In the genomic region with DNA sequence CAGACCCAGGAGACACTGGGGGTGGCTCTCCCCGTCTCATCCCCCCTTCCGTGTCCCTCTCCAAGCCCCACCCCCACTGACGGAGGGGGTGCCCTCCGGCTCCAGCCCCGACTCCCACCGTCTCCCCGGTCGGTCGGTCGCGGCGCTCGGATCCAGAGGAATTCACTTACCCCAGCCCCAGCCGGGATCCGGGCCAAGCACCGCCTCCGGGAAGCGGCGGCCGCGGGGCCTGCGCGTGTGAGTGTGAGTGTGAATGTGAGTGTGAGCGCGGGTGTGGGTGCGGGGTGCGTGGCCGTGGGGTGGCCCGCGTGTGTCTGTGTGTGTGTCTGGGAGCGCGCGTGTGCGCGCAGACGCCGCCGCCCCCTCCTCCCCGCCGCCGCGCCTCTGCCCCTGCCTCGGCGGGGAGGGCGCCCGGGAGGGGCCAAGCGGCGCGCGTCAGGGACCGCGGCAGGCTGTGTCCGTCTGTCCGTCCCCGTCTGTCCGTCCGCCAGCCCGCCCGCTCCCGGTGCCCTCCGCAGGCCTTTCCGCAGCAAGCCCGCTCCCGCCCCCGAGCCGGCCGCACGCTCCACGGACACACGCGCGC, we compare ENCODE assay signal across 8 cellular contexts.
A peak's percentile ranks its signal among the peaks of the same experiment; 100 is the strongest.
DNase-seq lines count a peak whose midpoint lies in the region; ATAC-seq and TF ChIP-seq lines count a peak whose summit lies in the region.

A gene with protein sequence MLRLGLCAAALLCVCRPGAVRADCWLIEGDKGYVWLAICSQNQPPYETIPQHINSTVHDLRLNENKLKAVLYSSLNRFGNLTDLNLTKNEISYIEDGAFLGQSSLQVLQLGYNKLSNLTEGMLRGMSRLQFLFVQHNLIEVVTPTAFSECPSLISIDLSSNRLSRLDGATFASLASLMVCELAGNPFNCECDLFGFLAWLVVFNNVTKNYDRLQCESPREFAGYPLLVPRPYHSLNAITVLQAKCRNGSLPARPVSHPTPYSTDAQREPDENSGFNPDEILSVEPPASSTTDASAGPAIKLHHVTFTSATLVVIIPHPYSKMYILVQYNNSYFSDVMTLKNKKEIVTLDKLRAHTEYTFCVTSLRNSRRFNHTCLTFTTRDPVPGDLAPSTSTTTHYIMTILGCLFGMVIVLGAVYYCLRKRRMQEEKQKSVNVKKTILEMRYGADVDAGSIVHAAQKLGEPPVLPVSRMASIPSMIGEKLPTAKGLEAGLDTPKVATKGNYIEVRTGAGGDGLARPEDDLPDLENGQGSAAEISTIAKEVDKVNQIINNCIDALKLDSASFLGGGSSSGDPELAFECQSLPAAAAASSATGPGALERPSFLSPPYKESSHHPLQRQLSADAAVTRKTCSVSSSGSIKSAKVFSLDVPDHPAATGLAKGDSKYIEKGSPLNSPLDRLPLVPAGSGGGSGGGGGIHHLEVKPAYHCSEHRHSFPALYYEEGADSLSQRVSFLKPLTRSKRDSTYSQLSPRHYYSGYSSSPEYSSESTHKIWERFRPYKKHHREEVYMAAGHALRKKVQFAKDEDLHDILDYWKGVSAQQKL (minus strand): TSS at position 352 of the 583 bp plus-strand sequence. CDS start 51,945 bp downstream, outside the sequence.

- no peak within 1 kb of the TSS for H3K27ac Mint-ChIP-seq in memory B cell

- ATAC-seq in memory B cell (ENCODE audit: low read depth) (no peak), GM18505 (IDR thresholded peaks at IDR 0.05; ENCODE audit: unreplicated experiment) (no peak), HG02852 (IDR thresholded peaks at IDR 0.05; ENCODE audit: unreplicated experiment) (no peak)

- H3K4me3 Mint-ChIP-seq in memory B cell, result peak within 1 kb of the TSS; percentile 74

- peaks cover 52% of the 10 kb centered on the region for H3K27me3 Mint-ChIP-seq in memory B cell

- H3K9me3 Mint-ChIP-seq in memory B cell, result no peaks in the 10 kb centered on the region

- DNase-seq in stimulated activated CD4-positive, alpha-beta T cell treated with anti-CD3 and anti-CD28 coated beads, Interleukin-15, amount 100 ng/mL, for 24 hours, result peak; percentile 17
- DNase-seq in stimulated activated CD4-positive, alpha-beta T cell treated with anti-CD3 and anti-CD28 coated beads, Interleukin-12 subunit alpha, Interleukin-12 subunit beta, amount 100 ng/mL, for 4 hours, result no peak
- DNase-seq in choroid plexus epithelial cell (ENCODE audit: low read depth) (no peak), memory B cell (ENCODE audit: low spot score in 2 of 2) (no peak)
- DNase-seq in activated CD8-positive, alpha-beta memory T cell treated with anti-CD3 and anti-CD28 coated beads, Interleukin-2, amount 50 U/mL, for 48 hours, result no peak
- no peak for DNase-seq in effector CD8-positive, alpha-beta T cell (lab: John Stamatoyannopoulos, UW)

- peaks cover 4% of the 10 kb centered on the region for H3K4me1 Mint-ChIP-seq in memory B cell

- no peak for TF ChIP-seq CTCF in choroid plexus epithelial cell (conservative IDR thresholded peaks at IDR 0.05; ENCODE audit: low read depth, low read length)

- H3K36me3 Mint-ChIP-seq in memory B cell, result peaks cover 5% of the 10 kb centered on the region

- TF ChIP-seq POLR2A in GM18505 (IDR thresholded peaks at IDR 0.05; ENCODE audit: borderline replicate concordance, extremely low read depth, insufficient read depth, insufficient read length), result no peak

- H3K4me3 ChIP-seq in choroid plexus epithelial cell (ENCODE audit: low read depth, low read length), result peak within 1 kb of the TSS; percentile 61
